In the genomic region with DNA sequence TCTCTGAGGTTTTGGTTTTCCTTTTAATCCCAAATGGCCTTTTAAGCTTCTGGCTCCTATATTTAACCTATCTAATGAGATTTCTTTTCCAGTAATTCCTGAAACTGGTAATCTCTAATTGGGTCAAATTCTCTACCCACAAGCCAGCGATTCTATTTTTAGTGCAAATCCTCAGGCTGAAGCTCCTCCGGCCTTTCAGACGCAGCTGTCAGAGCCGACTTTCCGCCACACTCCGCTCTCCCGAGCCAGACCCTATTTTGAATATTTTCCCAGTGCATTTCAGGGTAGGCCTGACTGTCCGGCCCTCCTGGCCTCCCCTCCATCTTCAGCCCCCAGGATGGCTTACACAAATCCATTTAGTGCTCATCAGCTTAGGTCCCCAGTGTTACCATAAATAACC, we compare ENCODE assay signal across 20 cellular contexts. TPM values are rescaled to one million over a fixed set of nuclear protein-coding genes. Genes with fewer than 3 reads are reported as not detected.
A peak's percentile ranks its signal among the peaks of the same experiment; 100 is the strongest.
DNase-seq lines count a peak whose midpoint lies in the region; ATAC-seq and TF ChIP-seq lines count a peak whose summit lies in the region.
"Had no signal": no experiment of that assay in that cellular context is flagged by ENCODE, and none has a peak within 500 bp of the region (broad histone marks: within the 10 kb centered on the region; RNA-seq: fewer than 3 reads in every experiment).

No MANE protein-coding gene starts in this region.

- DNase-seq in D341Med (ENCODE audit: low spot score) = peak; percentile 65
- DNase-seq in adipocyte (ENCODE audit: low read depth) = no peak
- peak; percentile 17 to 66 for DNase-seq in cardiac muscle cell (ENCODE audit: low read depth in 1 of 2, low spot score in 1 of 2)
- DNase-seq in osteocyte (ENCODE audit: extremely low spot score, unreplicated experiment) = peak; percentile 49
- DNase-seq in NCI-H2196 (lab: John Stamatoyannopoulos, UW; ENCODE audit: unreplicated experiment) = no peak
- DNase-seq in germinal center (ENCODE audit: low spot score) = no peak
- DNase-seq: activated CD4-positive, alpha-beta T cell treated with anti-CD3 and anti-CD28 coated beads, Interleukin-2, amount 10 ng/mL, durations not matched to agents 24 days and 14 days; activated naive CD8-positive, alpha-beta T cell treated with anti-CD3 and anti-CD28 coated beads, Interleukin-2, amount 50 U/mL, for 24 hours; effector CD4-positive, alpha-beta T cell; erythroblast; GOT3; midbrain; NCI-H1436 treated with DMSO at 0.1 percent for 48 hours; stimulated activated CD4-positive, alpha-beta T cell treated with anti-CD3 and anti-CD28 coated beads, Interleukin-15, amount 100 ng/mL, for 24 hours; T-helper 1 cell had no signal

- TF ChIP-seq CTCF in cardiac muscle cell (IDR thresholded peaks at IDR 0.05; ENCODE audit: low read depth, low read length) (no peak), osteocyte (IDR thresholded peaks at IDR 0.05) (no peak)

- no peaks in the 10 kb centered on the region for H3K36me3 Mint-ChIP-seq in osteocyte (ENCODE audit: unreplicated experiment)
- H3K36me3 Mint-ChIP-seq: IgD-negative memory B cell had no signal

- H3K27ac ChIP-seq in cardiac muscle cell = peak overlapping the region; percentile 77
- H3K27ac ChIP-seq: C4-2B had no signal

- H3K27ac Mint-ChIP-seq in osteocyte (ENCODE audit: unreplicated experiment) = no peak overlapping the region
- H3K27ac Mint-ChIP-seq: activated CD4-positive, alpha-beta T cell treated with anti-CD3 and anti-CD28 coated beads, Interleukin-2, amount 10 ng/mL, durations not matched to agents 24 days and 14 days; activated naive CD8-positive, alpha-beta T cell treated with anti-CD3 and anti-CD28 coated beads, Interleukin-2, amount 50 U/mL, for 24 hours; IgD-negative memory B cell had no signal

- no peak overlapping the region for H3K4me3 Mint-ChIP-seq in osteocyte (ENCODE audit: unreplicated experiment)
- H3K4me3 Mint-ChIP-seq: activated CD4-positive, alpha-beta T cell treated with anti-CD3 and anti-CD28 coated beads, Interleukin-2, amount 10 ng/mL, durations not matched to agents 24 days and 14 days; activated naive CD8-positive, alpha-beta T cell treated with anti-CD3 and anti-CD28 coated beads, Interleukin-2, amount 50 U/mL, for 24 hours; IgD-negative memory B cell had no signal

- H3K36me3 ChIP-seq in adipocyte (ENCODE audit: control insufficient read depth, insufficient read depth, low read length, severe bottlenecking) (no peaks in the 10 kb centered on the region), cardiac muscle cell (no peaks in the 10 kb centered on the region)
- H3K36me3 ChIP-seq: breast epithelium had no signal

- H3K9me3 ChIP-seq in adipocyte (ENCODE audit: control insufficient read depth, low read length) = peaks cover 11% of the 10 kb centered on the region
- no peaks in the 10 kb centered on the region for H3K9me3 ChIP-seq in cardiac muscle cell (ENCODE audit: low read depth)

- ATAC-seq in GM21381 (IDR thresholded peaks at IDR 0.05; ENCODE audit: unreplicated experiment) (no peak), GM18858 (IDR thresholded peaks at IDR 0.05; ENCODE audit: unreplicated experiment) (no peak)
- ATAC-seq: activated naive CD8-positive, alpha-beta T cell treated with anti-CD3 and anti-CD28 coated beads, Interleukin-2, amount 50 U/mL, for 24 hours had no signal

- H3K9ac ChIP-seq in adipocyte (ENCODE audit: low read length) = peak overlapping the region; percentile 40

- peaks cover 9% of the 10 kb centered on the region for H3K9me3 Mint-ChIP-seq in osteocyte (ENCODE audit: unreplicated experiment)

- H3K27me3 ChIP-seq in adipocyte (replicated peaks; ENCODE audit: control insufficient read depth, insufficient read depth, low read length) (peaks cover 56% of the 10 kb centered on the region), cardiac muscle cell (no peaks in the 10 kb centered on the region)
- H3K27me3 ChIP-seq: breast epithelium had no signal

- H3K27me3 Mint-ChIP-seq in osteocyte (ENCODE audit: unreplicated experiment) = peaks cover 29% of the 10 kb centered on the region

- H3K4me1 ChIP-seq in adipocyte (ENCODE audit: control insufficient read depth, insufficient read depth, low read length) (peaks cover 11% of the 10 kb centered on the region), cardiac muscle cell (ENCODE audit: low read depth) (peaks cover 28% of the 10 kb centered on the region)
- H3K4me1 ChIP-seq: breast epithelium had no signal

- H3K4me1 Mint-ChIP-seq in osteocyte (ENCODE audit: unreplicated experiment) = no peaks in the 10 kb centered on the region
- H3K4me1 Mint-ChIP-seq: activated CD4-positive, alpha-beta T cell treated with anti-CD3 and anti-CD28 coated beads, Interleukin-2, amount 10 ng/mL, durations not matched to agents 24 days and 14 days; activated naive CD8-positive, alpha-beta T cell treated with anti-CD3 and anti-CD28 coated beads, Interleukin-2, amount 50 U/mL, for 24 hours; IgD-negative memory B cell had no signal

- peak overlapping the region; percentile 38 for H3K4me3 ChIP-seq in adipocyte (ENCODE audit: low read length)
- H3K4me3 ChIP-seq in cardiac muscle cell = no peak overlapping the region
- H3K4me3 ChIP-seq: breast epithelium had no signal

RNA-seq across cellular contexts. Expression of a gene that starts 9.7 kb away (rescaled TPM):
- total RNA-seq in cardiac muscle cell = 12.6 and 22.9 TPM in 2 replicates
- 15.6 and 21.2 TPM in 2 replicates for polyA plus RNA-seq in cardiac muscle cell
- 0.05 and 0.08 TPM in 2 replicates for total RNA-seq in osteocyte

Comparison
In these comparisons a context has a peak if more than half of its experiments do, and no peak if none do; other contexts are left out.
1. DNase-seq: peak in D341Med (single experiment), cardiac muscle cell (2 of 2) and osteocyte (single experiment); none in adipocyte (single experiment), NCI-H2196 (single experiment) and germinal center (single experiment).
2. RNA of a gene that starts 9.7 kb away (total RNA-seq): 12.6 to 22.9 TPM in cardiac muscle cell; 0.05 to 0.08 TPM in osteocyte; every median in the first group is over 10 times any median in the second.